In the genomic region with DNA sequence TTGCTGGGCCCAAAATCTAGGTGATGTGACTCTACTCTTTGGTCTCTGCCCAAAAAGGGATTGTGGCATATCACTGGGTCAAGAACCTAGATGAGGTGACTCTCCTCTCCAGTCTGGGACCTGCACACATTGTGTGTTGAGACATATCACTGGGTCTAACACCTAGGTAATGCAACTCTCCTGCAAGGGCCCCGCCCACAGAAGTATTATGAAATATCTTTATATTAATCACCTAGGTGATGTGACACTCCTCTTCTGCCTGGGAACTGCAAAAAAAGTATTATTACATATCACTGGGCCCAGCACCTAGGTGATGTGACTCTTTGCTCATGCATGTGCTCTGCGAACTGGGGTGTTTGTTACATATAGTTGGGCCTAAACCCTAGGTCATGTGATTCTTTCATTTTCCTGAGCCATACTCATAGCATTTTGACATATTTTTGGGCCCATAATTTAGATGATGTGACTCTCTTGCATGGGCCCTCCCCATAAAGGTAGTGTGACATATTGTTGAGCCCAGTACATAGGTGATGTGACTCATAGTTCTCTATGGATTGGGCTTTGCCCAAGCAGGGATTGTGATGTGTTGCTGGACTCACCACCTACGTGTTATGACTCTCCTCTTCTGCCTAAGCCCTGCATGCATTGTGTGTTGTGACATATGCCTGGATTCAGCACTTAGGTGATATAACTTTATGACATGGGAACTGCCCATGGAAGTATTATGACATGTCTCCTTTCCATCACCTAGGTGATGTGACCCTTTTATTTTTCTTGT, we compare ENCODE assay signal across 20 cellular contexts. TPM values are rescaled to one million over a fixed set of nuclear protein-coding genes. Genes with fewer than 3 reads are reported as not detected.
A peak's percentile ranks its signal among the peaks of the same experiment; 100 is the strongest.
DNase-seq lines count a peak whose midpoint lies in the region; ATAC-seq, FAIRE-seq and TF ChIP-seq lines count a peak whose summit lies in the region.
"Had no signal": no experiment of that assay in that cellular context is flagged by ENCODE, and none has a peak within 500 bp of the region (broad histone marks: within the 10 kb centered on the region; RNA-seq: fewer than 3 reads in every experiment).

No MANE protein-coding gene starts in this region.

- no peak for DNase-seq in activated CD4-positive, alpha-beta T cell treated with anti-CD3 and anti-CD28 coated beads for 36 hours
- no peak for DNase-seq in activated CD4-positive, alpha-beta T cell treated with anti-CD3 and anti-CD28 coated beads, Interleukin-2, amount 10 ng/mL, durations not matched to agents 24 days and 14 days
- DNase-seq in epithelial cell of esophagus (ENCODE audit: low read depth), result peak; percentile 80
- no peak for DNase-seq in lower lobe of right lung
- no peak for DNase-seq in left lobe of liver (ENCODE audit: low spot score)
- DNase-seq in NCI-H446 (lab: John Stamatoyannopoulos, UW), result no peak
- no peak for DNase-seq in kidney
- DNase-seq: CD4-positive, CD25-positive, alpha-beta regulatory T cell; DMS53; H9; MG63; NCI-H1092; NCI-H146; NCI-H2081; NCI-H510A; NCI-H774 had no signal

- H3K4me1 ChIP-seq in Loucy (ENCODE audit: insufficient read depth, low read length, poor library complexity, severe bottlenecking) (peaks cover 23% of the 10 kb centered on the region), lower lobe of right lung (no peaks in the 10 kb centered on the region), kidney (ENCODE audit: control insufficient read depth in 1 of 2, insufficient read depth in 1 of 2, low read depth in 1 of 2, low read length in 2 of 2) (no peaks in the 10 kb centered on the region)

- peaks cover 2% of the 10 kb centered on the region for H3K9me3 Mint-ChIP-seq in activated CD4-positive, alpha-beta T cell treated with anti-CD3 and anti-CD28 coated beads for 36 hours (ENCODE audit: low read depth)
- peaks cover 27% of the 10 kb centered on the region for H3K9me3 Mint-ChIP-seq in activated CD4-positive, alpha-beta T cell treated with anti-CD3 and anti-CD28 coated beads, Interleukin-2, amount 10 ng/mL, durations not matched to agents 24 days and 14 days
- H3K9me3 Mint-ChIP-seq: H9 had no signal

- CTCF ChIA-PET in activated CD4-positive, alpha-beta T cell treated with anti-CD3 and anti-CD28 coated beads for 36 hours (lab: Charles Lee), result no interaction called here

- ATAC-seq in activated CD4-positive, alpha-beta T cell treated with anti-CD3 and anti-CD28 coated beads for 36 hours, result peak; percentile 9
- peak; percentile 26 to 66 for ATAC-seq in lower lobe of right lung
- no peak for ATAC-seq in left lobe of liver

- H3K4me3 ChIP-seq in Loucy (ENCODE audit: low read length, poor library complexity, severe bottlenecking) (no peak overlapping the region), epithelial cell of esophagus (ENCODE audit: low read length) (no peak overlapping the region), lower lobe of right lung (no peak overlapping the region), kidney (ENCODE audit: low read length in 2 of 2) (no peak overlapping the region)
- H3K4me3 ChIP-seq: MG63 had no signal

- H3K36me3 Mint-ChIP-seq in activated CD4-positive, alpha-beta T cell treated with anti-CD3 and anti-CD28 coated beads for 36 hours (ENCODE audit: low read depth), result peaks cover 41% of the 10 kb centered on the region
- peaks cover 31% of the 10 kb centered on the region for H3K36me3 Mint-ChIP-seq in activated CD4-positive, alpha-beta T cell treated with anti-CD3 and anti-CD28 coated beads, Interleukin-2, amount 10 ng/mL, durations not matched to agents 24 days and 14 days (ENCODE audit: low read depth)

- no peaks in the 10 kb centered on the region for H3F3A ChIP-seq in Loucy (ENCODE audit: low read depth)

- peaks cover 40% of the 10 kb centered on the region for H3K79me2 ChIP-seq in Loucy (ENCODE audit: insufficient read depth, low read length)

- H3K9me2 ChIP-seq in Loucy (replicated peaks; ENCODE audit: low read depth, low read length), result no peaks in the 10 kb centered on the region

- POLR2A ChIA-PET in activated CD4-positive, alpha-beta T cell treated with anti-CD3 and anti-CD28 coated beads for 36 hours (lab: Charles Lee), result no interaction called here

- FAIRE-seq in kidney (lab: Jason Lieb, UNC), result no peak

- H3K36me3 ChIP-seq in Loucy (ENCODE audit: insufficient read depth, low read length) (no peaks in the 10 kb centered on the region), lower lobe of right lung (no peaks in the 10 kb centered on the region), kidney (ENCODE audit: control insufficient read depth in 1 of 2, insufficient read depth in 2 of 2, low read length in 2 of 2) (peaks cover 3 to 7% of the 10 kb centered on the region in 2 donors)
- H3K36me3 ChIP-seq: MG63 had no signal

- intact Hi-C loops in activated CD4-positive, alpha-beta T cell treated with anti-CD3 and anti-CD28 coated beads for 36 hours (cut with DNase I, micrococcal nuclease), result no loop called here
- intact Hi-C loops in activated CD4-positive, alpha-beta T cell treated with anti-CD3 and anti-CD28 coated beads, Interleukin-2, amount 10 ng/mL, durations not matched to agents 24 days and 14 days (cut with micrococcal nuclease), result loop anchor here (10.0 kb wide), 1 partner anchor 375 kb away; the partner anchor contains the start of gene ZNF91
- intact Hi-C loops in lower lobe of right lung (cut with DNase I) (no loop called here), kidney (cut with DNase I) (no loop called here)

- peak overlapping the region; percentile 52 for H3K4me2 ChIP-seq in Loucy (ENCODE audit: low read depth, low read length, poor library complexity, severe bottlenecking)
- H3K4me2 ChIP-seq: KMS-11 had no signal

- TF ChIP-seq CTCF in Loucy (conservative IDR thresholded peaks at IDR 0.05; ENCODE audit: low read length), result no peak
- TF ChIP-seq CTCF in epithelial cell of esophagus (IDR thresholded peaks at IDR 0.05; ENCODE audit: insufficient read depth, low read depth, low read length, missing control alignments), result no peak
- no peak for TF ChIP-seq CTCF in lower lobe of right lung (IDR thresholded peaks at IDR 0.05)
- no peak for TF ChIP-seq CTCF in kidney (IDR thresholded peaks at IDR 0.05; ENCODE audit: borderline replicate concordance, extremely low read depth, insufficient read depth)

- H3K27ac ChIP-seq in lower lobe of right lung (no peak overlapping the region), kidney (ENCODE audit: low read depth in 2 of 2, low read length in 2 of 2) (no peak overlapping the region)
- H3K27ac ChIP-seq: 22Rv1, KMS-11 had no signal

- H3K9ac ChIP-seq in Loucy (ENCODE audit: low read depth, low read length, poor library complexity, severe bottlenecking) (no peak overlapping the region), kidney (ENCODE audit: low read length in 2 of 2) (no peak overlapping the region)
- H3K9ac ChIP-seq: KMS-11 had no signal

- peak overlapping the region; percentile 56 for H3K27ac Mint-ChIP-seq in activated CD4-positive, alpha-beta T cell treated with anti-CD3 and anti-CD28 coated beads for 36 hours
- H3K27ac Mint-ChIP-seq in activated CD4-positive, alpha-beta T cell treated with anti-CD3 and anti-CD28 coated beads, Interleukin-2, amount 10 ng/mL, durations not matched to agents 24 days and 14 days, result no peak overlapping the region
- H3K27ac Mint-ChIP-seq: B cell; CD4-positive, CD25-positive, alpha-beta regulatory T cell had no signal

- H3K4me3 Mint-ChIP-seq in activated CD4-positive, alpha-beta T cell treated with anti-CD3 and anti-CD28 coated beads for 36 hours, result no peak overlapping the region
- H3K4me3 Mint-ChIP-seq in activated CD4-positive, alpha-beta T cell treated with anti-CD3 and anti-CD28 coated beads, Interleukin-2, amount 10 ng/mL, durations not matched to agents 24 days and 14 days, result no peak overlapping the region
- H3K4me3 Mint-ChIP-seq: B cell; CD4-positive, CD25-positive, alpha-beta regulatory T cell; H9 had no signal

- H3K9me3 ChIP-seq in Loucy (ENCODE audit: insufficient read depth, low read depth, low read length) (no peaks in the 10 kb centered on the region), lower lobe of right lung (no peaks in the 10 kb centered on the region), kidney (ENCODE audit: control insufficient read depth in 1 of 2, low read length in 2 of 2) (no peaks in the 10 kb centered on the region)
- H3K9me3 ChIP-seq: MG63 had no signal

- H3K27me3 Mint-ChIP-seq in activated CD4-positive, alpha-beta T cell treated with anti-CD3 and anti-CD28 coated beads for 36 hours, result no peaks in the 10 kb centered on the region
- H3K27me3 Mint-ChIP-seq in activated CD4-positive, alpha-beta T cell treated with anti-CD3 and anti-CD28 coated beads, Interleukin-2, amount 10 ng/mL, durations not matched to agents 24 days and 14 days, result no peaks in the 10 kb centered on the region
- H3K27me3 Mint-ChIP-seq: B cell; CD4-positive, CD25-positive, alpha-beta regulatory T cell had no signal

- H3K27me3 ChIP-seq in Loucy (ENCODE audit: insufficient read depth, low read length, poor library complexity, severe bottlenecking) (no peaks in the 10 kb centered on the region), lower lobe of right lung (ENCODE audit: low read depth) (no peaks in the 10 kb centered on the region)
- H3K27me3 ChIP-seq: MG63 had no signal

- no peaks in the 10 kb centered on the region for H4K20me1 ChIP-seq in Loucy (ENCODE audit: insufficient read depth, low read length, poor library complexity, severe bottlenecking)

- no peak overlapping the region for H2AFZ ChIP-seq in Loucy (ENCODE audit: low read length)

- peaks cover 44% of the 10 kb centered on the region for H3K4me1 Mint-ChIP-seq in activated CD4-positive, alpha-beta T cell treated with anti-CD3 and anti-CD28 coated beads for 36 hours
- no peaks in the 10 kb centered on the region for H3K4me1 Mint-ChIP-seq in activated CD4-positive, alpha-beta T cell treated with anti-CD3 and anti-CD28 coated beads, Interleukin-2, amount 10 ng/mL, durations not matched to agents 24 days and 14 days

RNA-seq across cellular contexts. Expression of gene ZNF681, which starts 11.2 kb away (rescaled TPM):
- total RNA-seq in activated CD4-positive, alpha-beta T cell treated with anti-CD3 and anti-CD28 coated beads for 36 hours, result 1 to 10 TPM; 5.7 to 9.1 TPM
- 2.6 and 3.0 TPM in 2 replicates for total RNA-seq in activated CD4-positive, alpha-beta T cell treated with anti-CD3 and anti-CD28 coated beads, Interleukin-2, amount 10 ng/mL, durations not matched to agents 24 days and 14 days
- total RNA-seq in lower lobe of right lung (1.7 TPM), left lobe of liver (0.15 TPM), kidney (3.1 TPM)
- 0.30 TPM for polyA plus RNA-seq in kidney (ENCODE audit: insufficient read depth, low read depth, low replicate concordance)
